In the genomic region with DNA sequence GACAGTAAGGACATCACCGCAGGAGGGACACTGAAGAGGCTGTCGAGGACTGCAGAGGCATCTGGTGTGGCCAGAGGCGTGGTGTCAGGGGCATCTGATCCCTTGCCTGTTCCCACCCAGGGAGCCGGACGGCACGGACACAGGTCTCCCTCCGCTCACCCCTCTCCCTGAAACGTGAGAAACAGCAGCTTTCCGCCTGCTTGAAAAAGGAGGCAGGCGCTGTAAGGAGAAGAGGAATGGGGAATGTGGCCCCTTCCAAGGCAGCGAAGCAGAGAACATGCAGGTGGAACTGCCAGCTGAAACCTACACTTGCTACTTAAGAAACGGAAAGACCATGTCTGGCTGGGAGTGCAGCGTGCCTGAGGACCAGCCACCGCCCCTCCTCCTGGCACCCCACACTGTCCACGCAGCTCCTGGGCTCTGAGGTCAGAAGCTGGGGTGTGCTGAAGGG, we compare ENCODE assay signal across 18 cellular contexts.
DNase-seq lines count a peak whose midpoint lies in the region; ATAC-seq and TF ChIP-seq lines count a peak whose summit lies in the region.
"Had no signal": no experiment of that assay in that cellular context is flagged by ENCODE, and none has a peak within 500 bp of the region (broad histone marks: within the 10 kb centered on the region; RNA-seq: fewer than 3 reads in every experiment).

No MANE protein-coding gene starts in this region.

- H3K4me3 Mint-ChIP-seq in activated T-cell treated with anti-CD3 and anti-CD28 coated beads, Interleukin-2, amount 50 U/mL, for 24 hours = no peak overlapping the region
- no peak overlapping the region for H3K4me3 Mint-ChIP-seq in activated T-cell treated with anti-CD3 and anti-CD28 coated beads, Interleukin-2, amount 50 U/mL, for 72 hours
- H3K4me3 Mint-ChIP-seq in H9 = no peak overlapping the region
- H3K4me3 Mint-ChIP-seq: B cell, IgD-negative memory B cell had no signal

- no peak overlapping the region for H3K18ac ChIP-seq in H9 (ENCODE audit: insufficient read length, low read depth, low read length)

- H2BK20ac ChIP-seq in H9 (ENCODE audit: low read depth, low read length, poor library complexity, severe bottlenecking) = no peak overlapping the region

- TF ChIP-seq POLR2A in stomach (IDR thresholded peaks at IDR 0.05) = no peak

- no peaks in the 10 kb centered on the region for H3K79me1 ChIP-seq in H9 (ENCODE audit: insufficient read depth, low read depth, low read length, poor library complexity, severe bottlenecking)

- no peaks in the 10 kb centered on the region for H3K79me2 ChIP-seq in H9 (ENCODE audit: insufficient read depth, low read length)

- TF ChIP-seq CTCF in H9 (conservative IDR thresholded peaks at IDR 0.05) = no peak
- no peak for TF ChIP-seq CTCF in stomach (IDR thresholded peaks at IDR 0.05)

- ATAC-seq in activated T-cell treated with anti-CD3 and anti-CD28 coated beads, Interleukin-2, amount 50 U/mL, for 72 hours (replicated peaks in 1 of 2) = no peak
- ATAC-seq: HCT116 had no signal

- H3K14ac ChIP-seq in H9 (ENCODE audit: insufficient read depth, low read length) = no peak overlapping the region

- H3K9me3 Mint-ChIP-seq in activated T-cell treated with anti-CD3 and anti-CD28 coated beads, Interleukin-2, amount 50 U/mL, for 24 hours = no peaks in the 10 kb centered on the region
- no peaks in the 10 kb centered on the region for H3K9me3 Mint-ChIP-seq in activated T-cell treated with anti-CD3 and anti-CD28 coated beads, Interleukin-2, amount 50 U/mL, for 72 hours
- no peaks in the 10 kb centered on the region for H3K9me3 Mint-ChIP-seq in H9
- H3K9me3 Mint-ChIP-seq: IgD-negative memory B cell had no signal

- WGBS in H9 (ENCODE audit: extremely low coverage, insufficient read length, low lambda C conversion rate) = no CpG with 5 or more reads among the region's 15 CpGs
- 80 to 88% (median 87%) methylated on average over 13 to 15 of the region's 15 CpGs for WGBS in stomach, 5 donors

- intact Hi-C loops in stomach (cut with DNase I; ENCODE audit: low total_unique reads) = no loop called here

- no peak overlapping the region for H4K8ac ChIP-seq in H9 (replicated peaks; ENCODE audit: insufficient read length, low read depth, low read length)

- H3K23ac ChIP-seq in H9 (ENCODE audit: insufficient read length, low read depth, low read length) = no peak overlapping the region

- no peak overlapping the region for H3K56ac ChIP-seq in H9 (ENCODE audit: insufficient read length, low read depth, low read length)

- H4K20me1 ChIP-seq in H9 (ENCODE audit: control insufficient read depth, insufficient read depth, insufficient read length) = no peaks in the 10 kb centered on the region

- no peaks in the 10 kb centered on the region for H3K27me3 ChIP-seq in H9 (ENCODE audit: insufficient read depth, low read length)
- no peaks in the 10 kb centered on the region for H3K27me3 ChIP-seq in stomach
- H3K27me3 ChIP-seq: SJCRH30 had no signal

- no peaks in the 10 kb centered on the region for H3K9me3 ChIP-seq in H9 (ENCODE audit: control insufficient read depth, low read depth, low read length)
- H3K9me3 ChIP-seq in stomach = no peaks in the 10 kb centered on the region
- H3K9me3 ChIP-seq: SJCRH30 had no signal

- H2BK5ac ChIP-seq in H9 (ENCODE audit: insufficient read length, low read length) = no peak overlapping the region

- H3K4me1 ChIP-seq in H9 (ENCODE audit: insufficient read depth, low read length) (no peaks in the 10 kb centered on the region), stomach (no peaks in the 10 kb centered on the region)
- H3K4me1 ChIP-seq: SJCRH30 had no signal

- no peak overlapping the region for H4K91ac ChIP-seq in H9 (ENCODE audit: insufficient read length, low read depth, low read length)

- H3K4me3 ChIP-seq in stomach = no peak overlapping the region
- H3K4me3 ChIP-seq: GM23248, SJCRH30 had no signal

- H2BK120ac ChIP-seq in H9 (ENCODE audit: low read depth, low read length, poor library complexity, severe bottlenecking) = no peak overlapping the region

- H2BK12ac ChIP-seq in H9 (ENCODE audit: insufficient read length, low read depth, low read length) = no peak overlapping the region

- no peak overlapping the region for H3K9ac ChIP-seq in H9 (ENCODE audit: extremely low read depth, insufficient read length, low read length)
- H3K9ac ChIP-seq: GM23248 had no signal

- no peak overlapping the region for H3T11ph ChIP-seq in H9 (ENCODE audit: low read length)

- H3K27ac ChIP-seq in H9 (ENCODE audit: insufficient read length, low read depth, low read length) = no peak overlapping the region
- H3K27ac ChIP-seq in stomach = no peak overlapping the region
- H3K27ac ChIP-seq: GM23248, SJCRH30 had no signal

- peak overlapping the region; percentile 4 for H3K27ac Mint-ChIP-seq in activated T-cell treated with anti-CD3 and anti-CD28 coated beads, Interleukin-2, amount 50 U/mL, for 24 hours
- H3K27ac Mint-ChIP-seq in activated T-cell treated with anti-CD3 and anti-CD28 coated beads, Interleukin-2, amount 50 U/mL, for 72 hours = no peak overlapping the region
- peak overlapping the region in 1 of 3 experiments; percentile 13; a peak in 3 of 7 replicates for H3K27ac Mint-ChIP-seq in H9
- H3K27ac Mint-ChIP-seq: B cell had no signal

- no peak overlapping the region for H3K4me2 ChIP-seq in H9 (ENCODE audit: insufficient read depth, insufficient read length, low read length)

- no peaks in the 10 kb centered on the region for H3K23me2 ChIP-seq in H9 (ENCODE audit: insufficient read length, low read depth, low read length, poor library complexity, severe bottlenecking)

- no peak overlapping the region for H2BK15ac ChIP-seq in H9 (ENCODE audit: low read depth, low read length)

- no peaks in the 10 kb centered on the region for H3K27me3 Mint-ChIP-seq in activated T-cell treated with anti-CD3 and anti-CD28 coated beads, Interleukin-2, amount 50 U/mL, for 24 hours
- no peaks in the 10 kb centered on the region for H3K27me3 Mint-ChIP-seq in activated T-cell treated with anti-CD3 and anti-CD28 coated beads, Interleukin-2, amount 50 U/mL, for 72 hours (ENCODE audit: low read depth)
- no peaks in the 10 kb centered on the region for H3K27me3 Mint-ChIP-seq in H9 (ENCODE audit: low read depth)
- H3K27me3 Mint-ChIP-seq: B cell, IgD-negative memory B cell had no signal

- no peak overlapping the region for H2AFZ ChIP-seq in H9 (ENCODE audit: low read length)
- H2AFZ ChIP-seq: GM23248 had no signal

- TF ChIP-seq EP300 in stomach (IDR thresholded peaks at IDR 0.05) = no peak

- no peak overlapping the region for H2AK5ac ChIP-seq in H9 (ENCODE audit: insufficient read length, low read length)

- H4K5ac ChIP-seq in H9 (ENCODE audit: insufficient read length, low read depth, low read length) = no peak overlapping the region

- no peak for DNase-seq in activated T-cell treated with anti-CD3 and anti-CD28 coated beads, Interleukin-2, amount 50 U/mL, for 24 hours
- DNase-seq in activated T-cell treated with anti-CD3 and anti-CD28 coated beads, Interleukin-2, amount 50 U/mL, for 72 hours = no peak
- DNase-seq in H9 = peak; percentile 24
- DNase-seq in mesenteric fat pad (ENCODE audit: low spot score) = peak; percentile 83
- DNase-seq in stomach = peak; percentile 16
- DNase-seq in activated gamma-delta T cell (lab: John Stamatoyannopoulos, UW) = no peak
- no peak for DNase-seq in activated CD8-positive, alpha-beta memory T cell treated with anti-CD3 and anti-CD28 coated beads for 24 hours
- no peak for DNase-seq in NCI-H187 (lab: John Stamatoyannopoulos, UW)
- DNase-seq: GM23248, Karpas-422, NCI-H1048, NCI-H226, NCI-H524 treated with DMSO at 0.1 percent for 48 hours, RPMI8226, SJCRH30 had no signal

- peaks cover 40% of the 10 kb centered on the region for H3K36me3 Mint-ChIP-seq in activated T-cell treated with anti-CD3 and anti-CD28 coated beads, Interleukin-2, amount 50 U/mL, for 24 hours (ENCODE audit: low read depth)
- H3K36me3 Mint-ChIP-seq in activated T-cell treated with anti-CD3 and anti-CD28 coated beads, Interleukin-2, amount 50 U/mL, for 72 hours (ENCODE audit: insufficient read depth in 2 of 2) = no peaks in the 10 kb centered on the region
- peaks cover 0 to 2% (median 2%) of the 10 kb centered on the region in 3 experiments; a peak in 3 of 7 replicates for H3K36me3 Mint-ChIP-seq in H9 (ENCODE audit: insufficient read depth in 1 of 3, low read depth in 3 of 3)

- H3K36me3 ChIP-seq in stomach = peaks cover 13 to 55% (median 53%) of the 10 kb centered on the region in 4 donors
- H3K36me3 ChIP-seq: SJCRH30 had no signal

- H3K4ac ChIP-seq in H9 (ENCODE audit: low read depth, low read length) = no peak overlapping the region

- H3K4me1 Mint-ChIP-seq in activated T-cell treated with anti-CD3 and anti-CD28 coated beads, Interleukin-2, amount 50 U/mL, for 24 hours (ENCODE audit: low read depth) = no peaks in the 10 kb centered on the region
- H3K4me1 Mint-ChIP-seq in activated T-cell treated with anti-CD3 and anti-CD28 coated beads, Interleukin-2, amount 50 U/mL, for 72 hours (ENCODE audit: low read depth) = no peaks in the 10 kb centered on the region
- peaks cover 2 to 9% of the 10 kb centered on the region in 2 experiments; a peak in 1 of 4 replicates for H3K4me1 Mint-ChIP-seq in H9

Comparison
In these comparisons a context has a peak if more than half of its experiments do, and no peak if none do; other contexts are left out.
1. DNase-seq: peak in H9 (single experiment), mesenteric fat pad (single experiment) and stomach (single experiment); none in activated T-cell treated with anti-CD3 and anti-CD28 coated beads, Interleukin-2, amount 50 U/mL, for 24 hours (single experiment), activated T-cell treated with anti-CD3 and anti-CD28 coated beads, Interleukin-2, amount 50 U/mL, for 72 hours (0 of 2), activated gamma-delta T cell (single experiment), activated CD8-positive, alpha-beta memory T cell treated with anti-CD3 and anti-CD28 coated beads for 24 hours (single experiment) and NCI-H187 (0 of 2).